In the genomic region with DNA sequence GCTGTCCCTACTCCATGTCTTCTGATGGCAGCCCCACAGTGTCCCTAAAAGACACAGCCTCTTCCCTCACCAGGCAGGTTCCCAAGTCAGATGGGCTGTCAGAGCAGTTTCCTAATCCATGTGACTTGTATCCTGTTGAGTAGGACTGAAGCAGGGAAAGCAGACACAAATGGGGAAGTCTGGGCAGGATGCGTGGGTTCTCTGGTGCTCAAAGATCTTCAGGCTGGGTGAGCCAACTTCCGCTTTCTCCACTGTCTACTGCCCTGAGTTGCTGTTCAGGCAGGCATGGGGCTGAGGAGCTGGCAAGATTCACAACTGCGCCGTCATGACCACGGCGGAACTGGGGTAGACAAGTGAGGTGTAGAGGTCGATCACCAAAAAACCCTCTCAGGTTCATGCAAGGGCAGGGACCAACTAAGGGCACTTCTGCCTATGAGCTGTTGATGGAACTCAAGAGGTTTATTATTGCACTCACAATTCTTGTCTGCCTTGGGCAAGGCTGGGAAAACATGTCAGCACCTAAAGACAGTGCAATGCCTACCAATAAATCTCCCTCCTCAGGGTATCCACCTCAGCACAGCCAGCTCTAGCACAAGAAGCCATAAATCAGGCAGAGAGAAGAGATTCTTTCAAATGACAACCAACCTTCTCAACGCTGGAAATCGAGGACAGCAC, we compare ENCODE assay signal across 8 cellular contexts.
DNase-seq lines count a peak whose midpoint lies in the region; ATAC-seq, FAIRE-seq and TF ChIP-seq lines count a peak whose summit lies in the region.

No MANE protein-coding gene starts in this region.

- CTCF ChIA-PET in PC-9 (lab: Charles Lee) = no interaction called here

- H3K36me3 ChIP-seq in PC-9 (ENCODE audit: low read depth) = no peaks in the 10 kb centered on the region
- H3K36me3 ChIP-seq in keratinocyte (ENCODE audit: control insufficient read depth in 2 of 2, extremely low read depth in 1 of 2, insufficient read depth in 2 of 2, low read length in 2 of 2) = no peaks in the 10 kb centered on the region

- no peaks in the 10 kb centered on the region for H3K9me3 ChIP-seq in PC-9 (ENCODE audit: insufficient read depth, low read depth)
- no peaks in the 10 kb centered on the region for H3K9me3 ChIP-seq in keratinocyte (ENCODE audit: control insufficient read depth, low read depth, low read length)

- peak overlapping the region; percentile 88 for H3K27ac Mint-ChIP-seq in activated naive CD4-positive, alpha-beta T cell treated with anti-CD3 and anti-CD28 coated beads, Interleukin-2, amount 50 U/mL, for 24 hours

- H3K79me2 ChIP-seq in PC-9 (ENCODE audit: low read depth) (peaks cover 19% of the 10 kb centered on the region; the same call in 1 of the 2 replicates), keratinocyte (ENCODE audit: control insufficient read depth, insufficient read depth, low read length) (peaks cover 24% of the 10 kb centered on the region)

- H3F3A ChIP-seq in PC-9 (ENCODE audit: insufficient read depth, low read depth) = peaks cover 25% of the 10 kb centered on the region

- no peak for TF ChIP-seq CTCF in GM12865 (IDR thresholded peaks at IDR 0.05; ENCODE audit: insufficient read depth, low read depth, low read length, missing control alignments)
- no peak for TF ChIP-seq CTCF in PC-9 (conservative IDR thresholded peaks at IDR 0.05)
- no peak for TF ChIP-seq CTCF in keratinocyte (optimal IDR thresholded peaks at IDR 0.05 in 1 of 3, IDR thresholded peaks at IDR 0.05 in 1 of 3, conservative IDR thresholded peaks at IDR 0.05 in 1 of 3; ENCODE audit: extremely low read depth in 1 of 3, insufficient read depth in 2 of 3, low read length in 3 of 3)

- no peaks in the 10 kb centered on the region for H3K27me3 Mint-ChIP-seq in activated naive CD4-positive, alpha-beta T cell treated with anti-CD3 and anti-CD28 coated beads, Interleukin-2, amount 50 U/mL, for 24 hours

- peak; percentile 93 for FAIRE-seq in keratinocyte (lab: Jason Lieb, UNC)

- dilution Hi-C loops in keratinocyte (cut with MboI; ENCODE audit: extremely low pct_ligation_motif_present, low sequenced_read_pairs) = no loop called here

- H3K4me2 ChIP-seq in PC-9 = peak overlapping the region; percentile 73; the same call in 1 of the 2 replicates
- H3K4me2 ChIP-seq in keratinocyte (ENCODE audit: control insufficient read depth, extremely low read depth, insufficient read depth, low read depth, low read length) = peak overlapping the region; percentile 78

- no peak overlapping the region for H2AFZ ChIP-seq in PC-9
- H2AFZ ChIP-seq in keratinocyte (ENCODE audit: control insufficient read depth, low read length) = peak overlapping the region; percentile 55

- H3K4me3 Mint-ChIP-seq in activated naive CD4-positive, alpha-beta T cell treated with anti-CD3 and anti-CD28 coated beads, Interleukin-2, amount 50 U/mL, for 24 hours = peak overlapping the region; percentile 62

- peak; percentile 70 for ATAC-seq in HG02678 (IDR thresholded peaks at IDR 0.05; ENCODE audit: unreplicated experiment)

- H3K9me1 ChIP-seq in keratinocyte (ENCODE audit: control insufficient read depth, extremely low read depth, insufficient read depth, low read length) = no peaks in the 10 kb centered on the region

- H3K9ac ChIP-seq in keratinocyte (ENCODE audit: control insufficient read depth, extremely low read depth, insufficient read depth, low read length) = peak overlapping the region; percentile 16

- H3K9me3 Mint-ChIP-seq in activated naive CD4-positive, alpha-beta T cell treated with anti-CD3 and anti-CD28 coated beads, Interleukin-2, amount 50 U/mL, for 24 hours = no peaks in the 10 kb centered on the region

- intact Hi-C loops in PC-9 (cut with micrococcal nuclease; ENCODE audit: unreplicated experiment) = no loop called here

- H4K20me1 ChIP-seq in PC-9 (ENCODE audit: insufficient read depth) (no peaks in the 10 kb centered on the region), keratinocyte (ENCODE audit: control insufficient read depth, extremely low read depth, insufficient read depth, low read length) (no peaks in the 10 kb centered on the region)

- H3K27ac ChIP-seq in PC-9 = 0 out of 2 replicates have a peak overlapping the region, but pooled peaks have one; percentile 90
- H3K27ac ChIP-seq in keratinocyte (ENCODE audit: control insufficient read depth, insufficient read depth, low read length) = peak overlapping the region; percentile 67

- DNase-seq in GM12865 (ENCODE audit: low read depth) (peak; percentile 86), PC-9 (no peak), keratinocyte (ENCODE audit: low read depth, low spot score) (peak; percentile 61), SHP77 treated with DMSO at 0.1 percent for 48 hours (lab: John Stamatoyannopoulos, UW) (no peak)
- peak; percentile 54 for DNase-seq in stimulated activated CD8-positive, alpha-beta memory T cell treated with anti-CD3 and anti-CD28 coated beads, Interleukin-4, amount 100 ng/mL, for 24 hours (ENCODE audit: low read depth)
- DNase-seq in effector CD8-positive, alpha-beta T cell (lab: John Stamatoyannopoulos, UW) = no peak

- BruUV-seq in PC-9 (replicated peaks; lab: Mats Ljungman, UMichigan) = no TSS peak

- H3K27me3 ChIP-seq in PC-9 (ENCODE audit: insufficient read depth, low read depth) (no peaks in the 10 kb centered on the region), keratinocyte (ENCODE audit: control insufficient read depth, extremely low read depth, insufficient read depth, low read length) (no peaks in the 10 kb centered on the region)

- no peak overlapping the region for H3K4me3 ChIP-seq in GM12865 (ENCODE audit: low read depth, low read length)
- no peak overlapping the region for H3K4me3 ChIP-seq in PC-9
- H3K4me3 ChIP-seq in keratinocyte (ENCODE audit: control insufficient read depth in 2 of 3, extremely low read depth in 1 of 3, insufficient read depth in 2 of 3, low read depth in 1 of 3, low read length in 3 of 3) = no peak overlapping the region

- no peaks in the 10 kb centered on the region for H3K9me2 ChIP-seq in PC-9 (ENCODE audit: insufficient read depth)

- H3K4me1 ChIP-seq in PC-9 (replicated peaks; ENCODE audit: insufficient read depth) (peaks cover 50% of the 10 kb centered on the region), keratinocyte (ENCODE audit: control insufficient read depth, extremely low read depth, insufficient read depth, low read length) (peaks cover 44% of the 10 kb centered on the region)

- H3K4me1 Mint-ChIP-seq in activated naive CD4-positive, alpha-beta T cell treated with anti-CD3 and anti-CD28 coated beads, Interleukin-2, amount 50 U/mL, for 24 hours = peaks cover 81% of the 10 kb centered on the region

- H3K36me3 Mint-ChIP-seq in activated naive CD4-positive, alpha-beta T cell treated with anti-CD3 and anti-CD28 coated beads, Interleukin-2, amount 50 U/mL, for 24 hours = peaks cover 3% of the 10 kb centered on the region

- POLR2A ChIA-PET in PC-9 (lab: Charles Lee; ENCODE audit: unreplicated experiment) = no interaction called here

Comparison
In these comparisons a context has a peak if more than half of its experiments do, and no peak if none do; other contexts are left out.
1. DNase-seq: peak in GM12865 (single experiment), keratinocyte (single experiment) and stimulated activated CD8-positive, alpha-beta memory T cell treated with anti-CD3 and anti-CD28 coated beads, Interleukin-4, amount 100 ng/mL, for 24 hours (single experiment); none in PC-9 (0 of 2), SHP77 treated with DMSO at 0.1 percent for 48 hours (single experiment) and effector CD8-positive, alpha-beta T cell (single experiment).